In genomic region chr19:342801-343421, GRCh38 we compare ENCODE assay signal across 8 cellular contexts. TPM values are rescaled to one million over a fixed set of nuclear protein-coding genes. Genes with fewer than 3 reads are reported as not detected.
DNase-seq lines count a peak whose midpoint lies in the region; ATAC-seq and TF ChIP-seq lines count a peak whose summit lies in the region.

No MANE protein-coding gene starts in this region.

- H3K4me3 Mint-ChIP-seq in HFFc6 (peak overlapping the region; percentile 93), WTC11 (peak overlapping the region; percentile 80)

- TF ChIP-seq CTCF in HFFc6 (IDR thresholded peaks at IDR 0.05): no peak
- TF ChIP-seq CTCF in WTC11 (IDR thresholded peaks at IDR 0.05): no peak
- no peak for TF ChIP-seq CTCF in parathyroid adenoma (IDR thresholded peaks at IDR 0.05)

- CTCF ChIA-PET in WTC11 (lab: Charles Lee): interaction anchor here (1.2 to 2.0 kb wide), 2 partner anchors 164 to 168 kb away, joined by 3 to 5 read pairs; no protein-coding TSS in a partner anchor

- no peaks in the 10 kb centered on the region for H3K27me3 ChIP-seq in parathyroid adenoma (ENCODE audit: control insufficient read depth, insufficient read depth, low read length)

- H3K9ac ChIP-seq in parathyroid adenoma: no peak overlapping the region

- H3K27me3 Mint-ChIP-seq in HFFc6 (ENCODE audit: insufficient read depth): peaks cover 1% of the 10 kb centered on the region
- H3K27me3 Mint-ChIP-seq in WTC11 (ENCODE audit: low read depth): peaks cover 21% of the 10 kb centered on the region

- peak overlapping the region; percentile 73 for H3K4me2 ChIP-seq in parathyroid adenoma (ENCODE audit: low read length)

- peaks cover 61% of the 10 kb centered on the region for H3K4me1 Mint-ChIP-seq in HFFc6 (ENCODE audit: low read depth)
- H3K4me1 Mint-ChIP-seq in WTC11: peaks cover 38% of the 10 kb centered on the region

- no peaks in the 10 kb centered on the region for H3K36me3 ChIP-seq in parathyroid adenoma (ENCODE audit: control insufficient read depth, insufficient read depth, low read length)

- no peak overlapping the region for H2AFZ ChIP-seq in parathyroid adenoma

- H3K4me3 ChIP-seq in parathyroid adenoma (ENCODE audit: low read depth, low read length): no peak overlapping the region

- peaks cover 3% of the 10 kb centered on the region for H3K4me1 ChIP-seq in parathyroid adenoma

- H3K9me3 Mint-ChIP-seq in HFFc6 (no peaks in the 10 kb centered on the region), WTC11 (peaks cover 3% of the 10 kb centered on the region; the same call in 1 of the 2 replicates)

- H3K36me3 Mint-ChIP-seq in HFFc6 (ENCODE audit: low read depth) (peaks cover 33% of the 10 kb centered on the region), WTC11 (peaks cover 23% of the 10 kb centered on the region)

- H3K27ac Mint-ChIP-seq in HFFc6 (peak overlapping the region; percentile 89), WTC11 (peak overlapping the region; percentile 57)

- POLR2A ChIA-PET in WTC11 (lab: Charles Lee): no interaction called here

- no peaks in the 10 kb centered on the region for H3K9me3 ChIP-seq in parathyroid adenoma (ENCODE audit: control insufficient read depth, low read length)

- DNase-seq in A172 (ENCODE audit: low spot score) (peak; percentile 80), HFFc6 (peak; percentile 84), WTC11 (ENCODE audit: low spot score) (no peak), globus pallidus (ENCODE audit: low spot score) (peak; percentile 49), DMS153 treated with DMSO at 0.1 percent for 48 hours (lab: John Stamatoyannopoulos, UW; ENCODE audit: unreplicated experiment) (no peak), iPS-NIHi7 (ENCODE audit: extremely low spot score) (no peak)
- no peak for DNase-seq in activated CD4-positive, alpha-beta T cell treated with anti-CD3 and anti-CD28 coated beads, Interleukin-2, amount 50 U/mL, for 4 hours

- H3K79me2 ChIP-seq in parathyroid adenoma: peaks cover 28% of the 10 kb centered on the region

- ATAC-seq in WTC11: no peak

- H3K27ac ChIP-seq in parathyroid adenoma: peak overlapping the region; percentile 33

TF ChIP-seq in WTC11, 78 proteins besides CTCF, POLR2A, EP300 and RAD21:
- TF ChIP-seq ZNF512 (CRISPR knock-in tag; IDR thresholded peaks at IDR 0.05; ENCODE audit: borderline replicate concordance) (no peak), MLX (CRISPR knock-in tag; IDR thresholded peaks at IDR 0.05) (no peak), ARID4B (CRISPR knock-in tag; IDR thresholded peaks at IDR 0.05; ENCODE audit: borderline replicate concordance) (no peak), ZNF396 (CRISPR knock-in tag; IDR thresholded peaks at IDR 0.05; ENCODE audit: borderline replicate concordance) (no peak), ZNF281 (CRISPR knock-in tag; IDR thresholded peaks at IDR 0.05) (no peak), CDX4 (CRISPR knock-in tag; IDR thresholded peaks at IDR 0.05; ENCODE audit: borderline replicate concordance) (no peak), FOXJ3 (CRISPR knock-in tag; IDR thresholded peaks at IDR 0.05; ENCODE audit: borderline replicate concordance) (no peak), CREM (CRISPR knock-in tag; IDR thresholded peaks at IDR 0.05) (no peak), MAX (CRISPR knock-in tag; IDR thresholded peaks at IDR 0.05) (no peak), IRF2 (CRISPR knock-in tag; IDR thresholded peaks at IDR 0.05; ENCODE audit: borderline replicate concordance, low read depth) (no peak), NFATC4 (CRISPR knock-in tag; IDR thresholded peaks at IDR 0.05) (no peak), ESRRA (CRISPR knock-in tag; IDR thresholded peaks at IDR 0.05; ENCODE audit: borderline replicate concordance) (no peak), NR3C1 (CRISPR knock-in tag; conservative IDR thresholded peaks at IDR 0.05; ENCODE audit: low read depth) (no peak)

RNA-seq across cellular contexts. Expression of gene MIER2, which starts 1.7 kb away (rescaled TPM):
- total RNA-seq in A172 (2014; rRNA removed; shearing (Covaris generic)): 11.9 and 23.2 TPM in 2 replicates
- total RNA-seq in HFFc6 (2021; fragmentation: NEBNext Ultra II Directional; extraction: Animal tissue kit (Norgen Biotek cat#: 25700)): 10 to 100 TPM; 31.7 to 42.2 (median 33.4) TPM
- total RNA-seq in WTC11 (2021): 56.3 to 63.6 TPM (median 60.9 TPM) in 3 replicates

RNA-seq across cellular contexts. Expression of gene PLPP2, which starts 51.7 kb away (rescaled TPM):
- 176 and 203 TPM in 2 replicates for total RNA-seq in A172 (2014; rRNA removed; shearing (Covaris generic))
- total RNA-seq in HFFc6 (2021; fragmentation: NEBNext Ultra II Directional; extraction: Animal tissue kit (Norgen Biotek cat#: 25700)): 10 to 100 TPM in 2 of 6 experiments, 1 to 10 TPM in 4; 3.5 to 15.0 (median 4.2) TPM
- 78.7 to 102 TPM (median 99.6 TPM) in 3 replicates for total RNA-seq in WTC11 (2021)

Comparison
In these comparisons a context has a peak if more than half of its experiments do, and no peak if none do; other contexts are left out.
1. DNase-seq: peak in A172 (single experiment), HFFc6 (single experiment) and globus pallidus (single experiment); none in WTC11 (single experiment), DMS153 treated with DMSO at 0.1 percent for 48 hours (single experiment), iPS-NIHi7 (single experiment) and activated CD4-positive, alpha-beta T cell treated with anti-CD3 and anti-CD28 coated beads, Interleukin-2, amount 50 U/mL, for 4 hours (0 of 2).